Comparison of ENCODE assay signal across 12 cellular contexts in the genomic region with DNA sequence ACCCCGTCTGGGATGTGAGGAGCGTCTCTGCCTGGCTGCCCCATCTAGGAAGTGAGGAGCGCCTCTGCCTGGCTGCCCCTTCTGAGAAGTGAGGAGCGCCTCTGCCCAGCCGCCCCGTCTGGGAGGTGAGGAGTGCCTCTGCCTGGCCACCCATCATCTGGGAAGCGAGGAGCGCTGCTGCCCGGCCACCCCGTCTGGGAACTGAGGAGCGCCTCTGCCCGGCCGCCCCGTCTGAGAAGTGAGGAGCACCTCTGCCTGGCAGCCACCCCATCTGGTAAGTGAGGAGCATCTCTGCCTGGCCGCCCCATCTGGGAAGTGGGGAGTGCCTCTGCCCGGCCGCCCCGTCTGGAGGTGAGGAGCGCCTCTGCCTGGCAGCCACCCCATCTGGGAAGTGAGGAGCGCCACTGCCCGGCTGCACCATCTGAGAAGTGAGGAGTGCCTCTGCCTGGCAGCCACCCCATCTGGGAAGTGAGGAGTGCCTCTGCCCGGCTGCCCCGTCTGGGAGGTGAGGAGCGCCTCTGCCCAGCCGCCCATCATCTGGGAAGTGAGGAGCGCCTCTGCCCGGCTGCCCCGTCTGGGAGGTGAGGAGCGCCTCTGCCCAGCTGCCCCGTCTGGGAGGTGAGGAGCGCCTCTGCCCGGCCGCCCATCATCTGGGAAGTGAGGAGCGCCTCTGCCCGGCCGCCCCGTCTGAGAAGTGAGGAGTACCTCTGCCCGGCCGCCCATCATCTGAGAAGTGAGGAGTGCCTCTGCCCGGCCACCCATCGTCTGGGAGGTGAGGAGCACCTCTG. TPM values are rescaled to one million over a fixed set of nuclear protein-coding genes. Genes with fewer than 3 reads are reported as not detected.
"Had no signal": no experiment of that assay in that cellular context is flagged by ENCODE, and none has a peak within 500 bp of the region (broad histone marks: within the 10 kb centered on the region; RNA-seq: fewer than 3 reads in every experiment).

No MANE protein-coding gene starts in this region.

RNA-seq across cellular contexts. Expression of gene AVP, which starts 40.4 kb away (rescaled TPM):
- total RNA-seq: activated B cell treated with CpG ODN at 0.5 μM for 24 hours; activated CD4-positive, alpha-beta memory T cell treated with anti-CD3 and anti-CD28 coated beads for 36 hours; activated CD4-positive, alpha-beta T cell treated with anti-CD3 and anti-CD28 coated beads, Interleukin-2, amount 10 ng/mL, durations not matched to agents 24 days and 14 days; activated CD8-positive, alpha-beta memory T cell treated with anti-CD3 and anti-CD28 coated beads for 36 hours; activated CD8-positive, alpha-beta T cell treated with anti-CD3 and anti-CD28 coated beads for 36 hours; activated naive CD8-positive, alpha-beta T cell treated with anti-CD3 and anti-CD28 coated beads, Interleukin-2, amount 10 ng/mL, durations not matched to agents 7 days and 5 days; activated T-helper 2 cell treated with anti-CD3 and anti-CD28 coated beads, Interferon-gamma antibody, Interleukin-2, Interleukin-4, amounts not matched to agents 10 μg/mL and 5 μg/mL and 100 μg/mL, durations not matched to agents 14 hours and 24 hours and 36 hours; ascending aorta; bronchial epithelial cell; cardiac muscle cell; cerebellum; T-helper 1 cell treated with Interleukin-12 subunit alpha and Interleukin-12 subunit beta and Interleukin-4 antibody, amounts not matched to agents 30 ng/mL and 1 ng/mL, for 36 hours had no signal
- polyA plus RNA-seq: cardiac muscle cell had no signal

RNA-seq across cellular contexts. Expression of gene OXT, which starts 53.5 kb away (rescaled TPM):
- total RNA-seq: activated B cell treated with CpG ODN at 0.5 μM for 24 hours; activated CD4-positive, alpha-beta T cell treated with anti-CD3 and anti-CD28 coated beads, Interleukin-2, amount 10 ng/mL, durations not matched to agents 24 days and 14 days; activated CD8-positive, alpha-beta T cell treated with anti-CD3 and anti-CD28 coated beads for 36 hours; activated T-helper 2 cell treated with anti-CD3 and anti-CD28 coated beads, Interferon-gamma antibody, Interleukin-2, Interleukin-4, amounts not matched to agents 10 μg/mL and 5 μg/mL and 100 μg/mL, durations not matched to agents 14 hours and 24 hours and 36 hours; ascending aorta; bronchial epithelial cell; cardiac muscle cell; cerebellum had no signal
- polyA plus RNA-seq: cardiac muscle cell had no signal
